Comparison of ENCODE assay signal across 20 cellular contexts in the genomic region with DNA sequence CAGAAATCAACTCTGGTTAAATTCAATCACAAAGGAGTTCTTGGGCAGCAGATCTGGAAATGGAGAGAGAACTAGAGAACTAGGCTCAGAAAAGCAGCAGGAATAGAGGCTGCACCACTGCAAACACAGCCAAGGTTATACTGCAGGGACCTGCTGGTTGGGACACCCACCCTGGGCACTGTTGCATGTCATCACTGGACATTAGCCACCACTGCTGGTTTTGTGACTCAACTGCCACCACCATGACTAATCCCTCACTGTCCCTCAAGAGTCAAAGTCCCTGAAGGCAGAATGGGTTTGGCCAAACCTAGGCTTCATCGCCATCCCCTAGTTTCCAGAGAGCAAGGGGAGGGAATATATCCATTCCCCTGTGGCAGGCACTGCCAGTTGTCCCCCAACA. TPM values are rescaled to one million over a fixed set of nuclear protein-coding genes. Genes with fewer than 3 reads are reported as not detected.
A peak's percentile ranks its signal among the peaks of the same experiment; 100 is the strongest.
DNase-seq lines count a peak whose midpoint lies in the region; ATAC-seq and TF ChIP-seq lines count a peak whose summit lies in the region.
"Had no signal": no experiment of that assay in that cellular context is flagged by ENCODE, and none has a peak within 500 bp of the region (broad histone marks: within the 10 kb centered on the region; RNA-seq: fewer than 3 reads in every experiment).

No MANE protein-coding gene starts in this region.

- CTCF ChIA-PET in activated naive CD4-positive, alpha-beta T cell treated with anti-CD3 and anti-CD28 coated beads, Interleukin-2, amount 10 ng/mL, durations not matched to agents 7 days and 5 days (lab: Charles Lee), result interaction anchor here (1.0 kb wide), 1 partner anchor 10 kb away, joined by 3 read pairs; no protein-coding TSS in a partner anchor

- H3K27ac ChIP-seq in caudate nucleus (ENCODE audit: low read depth, low read length), result no peak overlapping the region
- H3K27ac ChIP-seq: brain microvascular endothelial cell, right atrium auricular region had no signal

- peaks cover 37% of the 10 kb centered on the region for H3K4me1 Mint-ChIP-seq in activated naive CD4-positive, alpha-beta T cell treated with anti-CD3 and anti-CD28 coated beads, Interleukin-2, amount 10 ng/mL, durations not matched to agents 7 days and 5 days
- peaks cover 44% of the 10 kb centered on the region for H3K4me1 Mint-ChIP-seq in T-helper 17 cell
- H3K4me1 Mint-ChIP-seq in endothelial cell (ENCODE audit: unreplicated experiment), result peaks cover 33% of the 10 kb centered on the region
- peaks cover 53% of the 10 kb centered on the region for H3K4me1 Mint-ChIP-seq in stimulated activated effector memory CD8-positive, alpha-beta T cell treated with anti-CD3 and anti-CD28 coated beads, Interleukin-12 subunit alpha, Interleukin-12 subunit beta, amount 100 ng/mL, for 72 hours

- no peaks in the 10 kb centered on the region for H3K27me3 Mint-ChIP-seq in activated naive CD4-positive, alpha-beta T cell treated with anti-CD3 and anti-CD28 coated beads, Interleukin-2, amount 10 ng/mL, durations not matched to agents 7 days and 5 days
- H3K27me3 Mint-ChIP-seq in T-helper 17 cell (no peaks in the 10 kb centered on the region), endothelial cell (ENCODE audit: unreplicated experiment) (peaks cover 2% of the 10 kb centered on the region)
- H3K27me3 Mint-ChIP-seq: activated B cell treated with CpG ODN at 0.5 μM for 24 hours; activated CD8-positive, alpha-beta memory T cell treated with anti-CD3 and anti-CD28 coated beads, Interleukin-2, amount 10 ng/mL, durations not matched to agents 7 days and 5 days; activated naive CD4-positive, alpha-beta T cell treated with anti-CD3 and anti-CD28 coated beads, Interleukin-2, amount 50 U/mL, for 24 hours had no signal

- peak overlapping the region; percentile 79 for H3K27ac Mint-ChIP-seq in activated naive CD4-positive, alpha-beta T cell treated with anti-CD3 and anti-CD28 coated beads, Interleukin-2, amount 10 ng/mL, durations not matched to agents 7 days and 5 days
- H3K27ac Mint-ChIP-seq in T-helper 17 cell (peak overlapping the region; percentile 86), endothelial cell (ENCODE audit: unreplicated experiment) (peak overlapping the region; percentile 82)
- H3K27ac Mint-ChIP-seq in stimulated activated effector memory CD8-positive, alpha-beta T cell treated with anti-CD3 and anti-CD28 coated beads, Interleukin-12 subunit alpha, Interleukin-12 subunit beta, amount 100 ng/mL, for 72 hours, result peak overlapping the region; percentile 89

- no peaks in the 10 kb centered on the region for H3K9me3 Mint-ChIP-seq in activated naive CD4-positive, alpha-beta T cell treated with anti-CD3 and anti-CD28 coated beads, Interleukin-2, amount 10 ng/mL, durations not matched to agents 7 days and 5 days
- no peaks in the 10 kb centered on the region for H3K9me3 Mint-ChIP-seq in endothelial cell (ENCODE audit: unreplicated experiment)
- no peaks in the 10 kb centered on the region for H3K9me3 Mint-ChIP-seq in stimulated activated effector memory CD8-positive, alpha-beta T cell treated with anti-CD3 and anti-CD28 coated beads, Interleukin-12 subunit alpha, Interleukin-12 subunit beta, amount 100 ng/mL, for 72 hours
- H3K9me3 Mint-ChIP-seq: activated B cell treated with CpG ODN at 0.5 μM for 24 hours; activated naive CD4-positive, alpha-beta T cell treated with anti-CD3 and anti-CD28 coated beads, Interleukin-2, amount 50 U/mL, for 24 hours; IgD-negative memory B cell; T-helper 1 cell treated with Interleukin-12 subunit alpha and Interleukin-12 subunit beta and Interleukin-4 antibody, amounts not matched to agents 30 μg/mL and 1 μg/mL, for 36 hours had no signal

- H3K9me3 ChIP-seq in T-helper 17 cell (ENCODE audit: control insufficient read depth, low read length, poor library complexity, severe bottlenecking), result no peaks in the 10 kb centered on the region
- H3K9me3 ChIP-seq: right atrium auricular region, transverse colon had no signal

- ATAC-seq in T-helper 17 cell (peak; percentile 7), GM18870 (IDR thresholded peaks at IDR 0.05; ENCODE audit: unreplicated experiment) (no peak)
- ATAC-seq in stimulated activated effector memory CD8-positive, alpha-beta T cell treated with anti-CD3 and anti-CD28 coated beads, Interleukin-12 subunit alpha, Interleukin-12 subunit beta, amount 100 ng/mL, for 72 hours, result peak; percentile 51
- ATAC-seq: activated CD8-positive, alpha-beta memory T cell treated with anti-CD3 and anti-CD28 coated beads, Interleukin-2, amount 10 ng/mL, durations not matched to agents 7 days and 5 days had no signal

- DNase-seq in activated naive CD4-positive, alpha-beta T cell treated with anti-CD3 and anti-CD28 coated beads, Interleukin-2, amount 10 ng/mL, durations not matched to agents 7 days and 5 days, result no peak
- DNase-seq in activated naive CD4-positive, alpha-beta T cell (lab: John Stamatoyannopoulos, UW), result no peak
- no peak for DNase-seq in T-helper 17 cell
- no peak for DNase-seq in endothelial cell (ENCODE audit: low spot score)
- DNase-seq in stimulated activated effector memory CD8-positive, alpha-beta T cell treated with anti-CD3 and anti-CD28 coated beads, Interleukin-12 subunit alpha, Interleukin-12 subunit beta, amount 100 ng/mL, for 72 hours (ENCODE audit: low spot score in 2 of 2), result no peak
- DNase-seq in central memory CD4-positive, alpha-beta T cell, result no peak
- no peak for DNase-seq in caudate nucleus (lab: John Stamatoyannopoulos, UW)
- DNase-seq: activated B cell treated with CpG ODN at 0.5 μM for 24 hours; activated CD8-positive, alpha-beta memory T cell treated with anti-CD3 and anti-CD28 coated beads, Interleukin-2, amount 10 ng/mL, durations not matched to agents 7 days and 5 days; brain microvascular endothelial cell; NCI-H1092; NCI-H2081 treated with DMSO at 0.1 percent for 48 hours; nucleus accumbens; SHP77; transverse colon had no signal

- H3K36me3 Mint-ChIP-seq in activated naive CD4-positive, alpha-beta T cell treated with anti-CD3 and anti-CD28 coated beads, Interleukin-2, amount 10 ng/mL, durations not matched to agents 7 days and 5 days, result peaks cover 32% of the 10 kb centered on the region
- peaks cover 3% of the 10 kb centered on the region for H3K36me3 Mint-ChIP-seq in T-helper 17 cell (ENCODE audit: low read depth)
- H3K36me3 Mint-ChIP-seq in endothelial cell (ENCODE audit: low read depth, unreplicated experiment), result no peaks in the 10 kb centered on the region
- peaks cover 82% of the 10 kb centered on the region for H3K36me3 Mint-ChIP-seq in stimulated activated effector memory CD8-positive, alpha-beta T cell treated with anti-CD3 and anti-CD28 coated beads, Interleukin-12 subunit alpha, Interleukin-12 subunit beta, amount 100 ng/mL, for 72 hours

- no peak for TF ChIP-seq CTCF in endothelial cell (IDR thresholded peaks at IDR 0.05; ENCODE audit: unreplicated experiment)

- H3K4me3 Mint-ChIP-seq in activated naive CD4-positive, alpha-beta T cell treated with anti-CD3 and anti-CD28 coated beads, Interleukin-2, amount 10 ng/mL, durations not matched to agents 7 days and 5 days, result no peak overlapping the region
- H3K4me3 Mint-ChIP-seq in T-helper 17 cell, result peak overlapping the region; percentile 41
- H3K4me3 Mint-ChIP-seq in endothelial cell (ENCODE audit: unreplicated experiment), result no peak overlapping the region
- no peak overlapping the region for H3K4me3 Mint-ChIP-seq in stimulated activated effector memory CD8-positive, alpha-beta T cell treated with anti-CD3 and anti-CD28 coated beads, Interleukin-12 subunit alpha, Interleukin-12 subunit beta, amount 100 ng/mL, for 72 hours
- H3K4me3 Mint-ChIP-seq: activated B cell treated with CpG ODN at 0.5 μM for 24 hours; activated CD8-positive, alpha-beta memory T cell treated with anti-CD3 and anti-CD28 coated beads, Interleukin-2, amount 10 ng/mL, durations not matched to agents 7 days and 5 days; IgD-negative memory B cell; T-helper 1 cell treated with Interleukin-12 subunit alpha and Interleukin-12 subunit beta and Interleukin-4 antibody, amounts not matched to agents 30 μg/mL and 1 μg/mL, for 36 hours had no signal

RNA-seq across cellular contexts. Expression of a gene that starts 38.1 kb away (rescaled TPM):
- total RNA-seq in T-helper 17 cell (10 to 100 TPM; 75.3 to 92.5 TPM), endothelial cell (ENCODE audit: unreplicated experiment) (89.9 TPM)

RNA-seq across cellular contexts. Expression of a gene that starts 39.7 kb away (rescaled TPM):
- total RNA-seq in T-helper 17 cell, result 100 to 1,000 TPM; 148 to 160 TPM
- total RNA-seq in endothelial cell (ENCODE audit: unreplicated experiment), result 60.0 TPM
